ENCODE assay signal across 12 cellular contexts in genomic region chr6:44076366-44077200, GRCh38. TPM values are rescaled to one million over a fixed set of nuclear protein-coding genes. Genes with fewer than 3 reads are reported as not detected.
DNase-seq lines count a peak whose midpoint lies in the region; ATAC-seq lines count a peak whose summit lies in the region.
"Had no signal": no experiment of that assay in that cellular context is flagged by ENCODE, and none has a peak within 500 bp of the region (broad histone marks: within the 10 kb centered on the region; RNA-seq: fewer than 3 reads in every experiment).

No MANE protein-coding gene starts in this region.

- WGBS in HUES64: 11% methylated on average over 47 of the region's 48 CpGs
- 11 to 12% methylated on average over 46 to 48 of the region's 48 CpGs for WGBS in esophagus, 2 donors

- H3K27ac ChIP-seq in HUES64 (ENCODE audit: low read depth, low read length): no peak overlapping the region
- peak overlapping the region in 1 of 2 donors; percentile 5 for H3K27ac ChIP-seq in esophagus (ENCODE audit: low read depth in 2 of 2, low read length in 1 of 2)
- H3K27ac ChIP-seq: C4-2B had no signal

- no peaks in the 10 kb centered on the region for H3K27me3 ChIP-seq in HUES64 (ENCODE audit: insufficient read depth, low read length)
- H3K27me3 ChIP-seq in esophagus (ENCODE audit: control insufficient read depth in 1 of 2, insufficient read depth in 2 of 2, low read length in 2 of 2): no peaks in the 10 kb centered on the region

- H3K9me3 ChIP-seq in HUES64 (ENCODE audit: insufficient read depth, low read depth, low read length): no peaks in the 10 kb centered on the region
- no peaks in the 10 kb centered on the region for H3K9me3 ChIP-seq in esophagus (ENCODE audit: control insufficient read depth in 2 of 2, insufficient read depth in 1 of 2, low read depth in 1 of 2, low read length in 1 of 2)

- H3K36me3 ChIP-seq in HUES64 (ENCODE audit: insufficient read depth, low read length) (no peaks in the 10 kb centered on the region), esophagus (ENCODE audit: control insufficient read depth in 2 of 2, insufficient read depth in 2 of 2, low read length in 1 of 2) (no peaks in the 10 kb centered on the region)

- H3K4me1 ChIP-seq in HUES64 (ENCODE audit: insufficient read depth, low read length): peaks cover 24% of the 10 kb centered on the region
- H3K4me1 ChIP-seq in esophagus (ENCODE audit: control insufficient read depth in 2 of 2, insufficient read depth in 2 of 2, low read length in 1 of 2): peaks cover 2 to 25% of the 10 kb centered on the region in 2 donors

- ATAC-seq in GM18519 (IDR thresholded peaks at IDR 0.05; ENCODE audit: low FRiP score, unreplicated experiment): no peak

- 0 out of 2 replicates have a peak overlapping the region, but pooled peaks have one; percentile 30 for H3K9ac ChIP-seq in HUES64 (ENCODE audit: low read depth, low read length)

- DNase-seq in Ammon's horn (ENCODE audit: low spot score): peak; percentile 56
- peak; percentile 63 for DNase-seq in mucosa of gallbladder (ENCODE audit: low spot score)
- DNase-seq in NCI-H524 (lab: John Stamatoyannopoulos, UW): no peak
- DNase-seq in NCI-H345 (lab: John Stamatoyannopoulos, UW): no peak
- DNase-seq in activated CD8-positive, alpha-beta memory T cell treated with anti-CD3 and anti-CD28 coated beads for 24 hours: no peak
- DNase-seq: activated CD4-positive, alpha-beta T cell treated with anti-CD3 and anti-CD28 coated beads, Interleukin-2, amount 50 U/mL, for 4 hours; naive B cell; NCI-H69 had no signal

- H3K4me3 ChIP-seq in HUES64 (ENCODE audit: low read length) (peak overlapping the region; percentile 35), esophagus (ENCODE audit: low read depth in 1 of 2, low read length in 2 of 2) (peak overlapping the region; percentile 11 to 18)

RNA-seq across cellular contexts. Expression of gene MRPL14, which starts 50.7 kb away (rescaled TPM):
- polyA plus RNA-seq in HUES64 (2013, experiment 1 of 2): 73.2 TPM
- polyA plus RNA-seq in HUES64 (2013, experiment 2 of 2): 69.5 TPM
- polyA plus RNA-seq in esophagus: 10 to 100 TPM; 31.9 to 63.8 TPM
- 30.7 TPM for total RNA-seq in mucosa of gallbladder

RNA-seq across cellular contexts. Expression of gene TMEM63B, which starts 50.8 kb away (rescaled TPM):
- 28.4 TPM for polyA plus RNA-seq in HUES64 (2013, experiment 1 of 2)
- polyA plus RNA-seq in HUES64 (2013, experiment 2 of 2): 34.5 TPM
- polyA plus RNA-seq in esophagus: 10 to 100 TPM; 21.6 to 37.9 TPM
- 71.8 TPM for total RNA-seq in mucosa of gallbladder

Comparison
In these comparisons a context has a peak if more than half of its experiments do, and no peak if none do; other contexts are left out.
1. DNase-seq: peak in Ammon's horn (single experiment) and mucosa of gallbladder (single experiment); none in NCI-H524 (0 of 2), NCI-H345 (single experiment) and activated CD8-positive, alpha-beta memory T cell treated with anti-CD3 and anti-CD28 coated beads for 24 hours (single experiment).